ENCODE assay signal across 24 cellular contexts in genomic region chr1:29094433-29094832, GRCh38. TPM values are rescaled to one million over a fixed set of nuclear protein-coding genes. Genes with fewer than 3 reads are reported as not detected.
"Had no signal": no experiment of that assay in that cellular context is flagged by ENCODE, and none has a peak within 500 bp of the region (broad histone marks: within the 10 kb centered on the region; RNA-seq: fewer than 3 reads in every experiment).

No MANE protein-coding gene starts in this region.

- ATAC-seq: activated CD8-positive, alpha-beta memory T cell treated with anti-CD3 and anti-CD28 coated beads, Interleukin-2, amount 10 ng/mL, durations not matched to agents 7 days and 5 days; K562; T-helper 17 cell; WTC11 had no signal

- H3K27me3 ChIP-seq: breast epithelium had no signal

- H3K4me3 ChIP-seq: breast epithelium, K562 had no signal

- H3K4me1 ChIP-seq: breast epithelium had no signal

- H3K9me3 Mint-ChIP-seq: activated naive CD4-positive, alpha-beta T cell treated with anti-CD3 and anti-CD28 coated beads, Interleukin-2, amount 50 U/mL, for 24 hours had no signal

- DNase-seq: activated CD4-positive, alpha-beta T cell treated with anti-CD3 and anti-CD28 coated beads for 1 hour; activated CD4-positive, alpha-beta T cell treated with anti-CD3 and anti-CD28 coated beads, Interleukin-2, amount 10 ng/mL, durations not matched to agents 24 days and 14 days; activated CD4-positive, alpha-beta T cell treated with anti-CD3 and anti-CD28 coated beads, Interleukin-2, amount 50 U/mL, for 48 hours; activated CD8-positive, alpha-beta memory T cell treated with anti-CD3 and anti-CD28 coated beads, Interleukin-2, amount 10 ng/mL, durations not matched to agents 7 days and 5 days; activated effector memory CD4-positive, alpha-beta T cell treated with Interleukin-2 at 50 U/mL for 16 hours; activated naive CD4-positive, alpha-beta T cell; activated T-cell treated with anti-CD3 and anti-CD28 coated beads, Interleukin-2, amount 50 U/mL, for 24 hours; aorta; central memory CD4-positive, alpha-beta T cell; Karpas-422; NCI-H1092; NCI-H1417; NCI-H1930; NCI-H2107; NCI-H510A treated with DMSO at 0.1 percent for 48 hours; NCI-H69; SIG-M5; T-helper 17 cell; T-helper 9 cell had no signal

- H3K4me3 Mint-ChIP-seq: activated CD4-positive, alpha-beta T cell treated with anti-CD3 and anti-CD28 coated beads, Interleukin-2, amount 10 ng/mL, durations not matched to agents 24 days and 14 days; activated CD8-positive, alpha-beta memory T cell treated with anti-CD3 and anti-CD28 coated beads, Interleukin-2, amount 10 ng/mL, durations not matched to agents 7 days and 5 days; activated naive CD4-positive, alpha-beta T cell treated with anti-CD3 and anti-CD28 coated beads, Interleukin-2, amount 50 U/mL, for 24 hours; activated T-cell treated with anti-CD3 and anti-CD28 coated beads, Interleukin-2, amount 50 U/mL, for 24 hours; activated T-helper 1 cell treated with anti-CD3 and anti-CD28 coated beads, Interleukin-12 subunit alpha, Interleukin-12 subunit beta, Interleukin-2, Interleukin-4 antibody, amounts not matched to agents 30 ng/mL and 10 ng/mL and 1 ng/mL, durations not matched to agents 14 hours and 24 hours and 36 hours; T-helper 17 cell; WTC11 had no signal

- H3K36me3 ChIP-seq: breast epithelium had no signal

- H3K27ac ChIP-seq: breast epithelium had no signal

- H3K27me3 Mint-ChIP-seq: activated CD4-positive, alpha-beta T cell treated with anti-CD3 and anti-CD28 coated beads, Interleukin-2, amount 10 ng/mL, durations not matched to agents 24 days and 14 days; activated CD8-positive, alpha-beta memory T cell treated with anti-CD3 and anti-CD28 coated beads, Interleukin-2, amount 10 ng/mL, durations not matched to agents 7 days and 5 days; activated naive CD4-positive, alpha-beta T cell treated with anti-CD3 and anti-CD28 coated beads, Interleukin-2, amount 50 U/mL, for 24 hours; activated T-cell treated with anti-CD3 and anti-CD28 coated beads, Interleukin-2, amount 50 U/mL, for 24 hours; T-helper 17 cell had no signal

- H3K27ac Mint-ChIP-seq: activated CD4-positive, alpha-beta T cell treated with anti-CD3 and anti-CD28 coated beads, Interleukin-2, amount 10 ng/mL, durations not matched to agents 24 days and 14 days; activated CD8-positive, alpha-beta memory T cell treated with anti-CD3 and anti-CD28 coated beads, Interleukin-2, amount 10 ng/mL, durations not matched to agents 7 days and 5 days; activated T-cell treated with anti-CD3 and anti-CD28 coated beads, Interleukin-2, amount 50 U/mL, for 24 hours; activated T-helper 1 cell treated with anti-CD3 and anti-CD28 coated beads, Interleukin-12 subunit alpha, Interleukin-12 subunit beta, Interleukin-2, Interleukin-4 antibody, amounts not matched to agents 30 ng/mL and 10 ng/mL and 1 ng/mL, durations not matched to agents 14 hours and 24 hours and 36 hours; T-helper 17 cell; WTC11 had no signal

RNA-seq across cellular contexts. Expression of gene TMEM200B, which starts 29.3 kb away (rescaled TPM):
- total RNA-seq: T-helper 17 cell had no signal
